8 cellular contexts compared by ENCODE assay signal in the genomic region with DNA sequence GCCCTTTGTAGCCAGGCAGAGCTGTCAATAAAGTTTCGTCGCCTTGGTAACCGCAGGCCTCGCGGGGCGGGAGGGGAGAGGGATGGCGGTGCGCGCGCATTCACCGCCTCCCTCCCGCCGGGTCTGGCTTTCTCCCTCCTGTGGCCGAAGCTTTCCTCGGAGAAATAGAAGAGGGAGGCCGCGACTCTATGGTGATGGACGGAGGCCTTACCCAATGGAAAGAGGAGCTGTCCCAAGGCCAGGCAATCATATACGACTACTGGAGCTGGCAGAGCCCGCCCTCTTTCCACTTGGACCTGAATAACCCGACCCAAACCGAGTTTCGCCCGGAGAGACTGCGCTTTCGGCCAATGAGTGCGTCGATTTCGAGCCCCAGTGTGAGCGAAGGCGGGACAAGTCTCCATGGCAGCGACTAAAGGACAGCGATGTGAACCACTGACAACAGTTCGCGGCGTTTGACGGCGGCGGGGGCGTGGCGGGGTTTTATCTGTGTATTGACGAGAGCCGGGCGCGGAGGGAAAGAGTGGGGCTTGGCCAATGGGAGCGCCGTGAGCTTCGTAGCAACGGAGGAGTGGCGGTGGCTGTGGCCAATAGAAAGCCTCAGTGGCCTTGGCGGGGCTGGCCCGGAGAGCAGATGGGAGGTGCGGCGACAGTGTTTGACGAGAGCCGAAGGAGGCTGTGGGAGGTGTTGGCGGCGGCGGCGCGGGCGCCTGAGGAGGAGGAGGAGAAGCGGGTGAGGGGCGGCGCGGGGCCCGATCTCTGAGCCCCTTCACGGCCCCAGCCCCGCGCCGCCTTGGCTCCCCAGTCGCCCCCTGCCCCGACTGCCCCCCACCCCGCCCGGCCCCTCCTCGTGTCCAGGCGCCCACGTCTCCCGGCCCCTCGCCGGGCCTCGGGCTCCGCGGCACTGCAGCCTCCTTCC. TPM values are rescaled to one million over a fixed set of nuclear protein-coding genes. Genes with fewer than 3 reads are reported as not detected.
A peak's percentile ranks its signal among the peaks of the same experiment; 100 is the strongest.
DNase-seq lines count a peak whose midpoint lies in the region; ATAC-seq lines count a peak whose summit lies in the region.

A gene (plus strand): TSS at position 652 of the 919 bp plus-strand sequence. CDS start 2,061 bp downstream, outside the sequence.

- ATAC-seq in GM19043 (IDR thresholded peaks at IDR 0.05; ENCODE audit: low read depth, unreplicated experiment) (peak; percentile 83), HG03378 (IDR thresholded peaks at IDR 0.05; ENCODE audit: unreplicated experiment) (peak; percentile 86)

- DNase-seq in AG20443 (ENCODE audit: low spot score): peak; percentile 99
- peak; percentile 100 for DNase-seq in NCI-H460 (ENCODE audit: extremely low read depth, low read depth)
- DNase-seq in activated CD4-positive, CD25-positive, alpha-beta regulatory T cell treated with anti-CD3 and anti-CD28 coated beads, Interleukin-2, amount 50 U/mL, for 72 hours: peak; percentile 100
- DNase-seq in cerebellar nuclear complex (lab: John Stamatoyannopoulos, UW): peak; percentile 99 to 100
- DNase-seq in islet precursor cell: peak; percentile 100
- peak; percentile 100 for DNase-seq in stimulated activated CD4-positive, alpha-beta T cell treated with anti-CD3 and anti-CD28 coated beads, Interleukin-12 subunit alpha, Interleukin-12 subunit beta, amount 100 ng/mL, for 48 hours (ENCODE audit: low read depth in 2 of 3, low spot score in 1 of 3)

RNA-seq across cellular contexts. Expression of the gene that starts here (rescaled TPM):
- total RNA-seq in NCI-H460 (2014; rRNA removed; shearing (Covaris generic)): 5.1 and 7.9 TPM in 2 replicates
- polyA plus RNA-seq in NCI-H460 (2014; cell fraction: nucleus; rRNA removed): 81.3 and 111 TPM in 2 replicates

Comparison
In these comparisons a context has a peak if more than half of its experiments do, and no peak if none do; other contexts are left out.
1. Peak in every context shown above with its lines: DNase-seq and ATAC-seq.